ENCODE assay signal across 9 cellular contexts in genomic region chr22:37126882-37127281, GRCh38. TPM values are rescaled to one million over a fixed set of nuclear protein-coding genes. Genes with fewer than 3 reads are reported as not detected.
DNase-seq lines count a peak whose midpoint lies in the region; ATAC-seq and TF ChIP-seq lines count a peak whose summit lies in the region.
"Had no signal": no experiment of that assay in that cellular context is flagged by ENCODE, and none has a peak within 500 bp of the region (broad histone marks: within the 10 kb centered on the region; RNA-seq: fewer than 3 reads in every experiment).

No MANE protein-coding gene starts in this region.

- no peaks in the 10 kb centered on the region for H3K36me3 Mint-ChIP-seq in endodermal cell (ENCODE audit: low read depth)

- CTCF ChIA-PET in SK-N-SH (lab: Yijun Ruan, JAX): interaction anchor here (0.8 to 1.9 kb wide), 6 partner anchors 12 to 73 kb away, joined by 3 to 5 read pairs (median 4); no protein-coding TSS in a partner anchor

- POLR2A ChIA-PET in SK-N-SH (lab: Yijun Ruan, JAX): no interaction called here

- H3K4me1 ChIP-seq in SK-N-SH (ENCODE audit: control insufficient read depth in 1 of 2, insufficient read depth in 2 of 2, low read depth in 1 of 2, low read length in 1 of 2) (peaks cover 3 to 6% of the 10 kb centered on the region in 2 experiments; a peak in 2 of 4 replicates), endodermal cell (ENCODE audit: control insufficient read depth, insufficient read depth, low read length) (peaks cover 15% of the 10 kb centered on the region)

- peak; percentile 27 for DNase-seq in activated naive CD4-positive, alpha-beta T cell treated with Interleukin-2 at 50 U/mL for 16 hours
- DNase-seq in activated naive CD4-positive, alpha-beta T cell treated with anti-CD3 and anti-CD28 coated beads, Interleukin-2, amount 50 U/mL, for 16 hours: no peak
- DNase-seq in SK-N-SH: peak; percentile 58
- DNase-seq in endodermal cell: peak; percentile 77
- peak; percentile 44 to 56 for DNase-seq in stimulated activated naive CD8-positive, alpha-beta T cell treated with anti-CD3 and anti-CD28 coated beads, Interleukin-15, amount 100 ng/mL, for 72 hours
- DNase-seq in GOT3 (lab: John Stamatoyannopoulos, UW): no peak
- no peak for DNase-seq in activated gamma-delta T cell (lab: John Stamatoyannopoulos, UW)
- no peak for DNase-seq in GM03348 (ENCODE audit: low spot score)
- DNase-seq: activated gamma-delta T cell treated with Interleukin-2 at 50 U/mL for 16 hours had no signal

- H3F3A ChIP-seq in SK-N-SH (replicated peaks; ENCODE audit: insufficient read depth): no peaks in the 10 kb centered on the region

- H3K9me3 Mint-ChIP-seq in endodermal cell: no peaks in the 10 kb centered on the region
- H3K9me3 Mint-ChIP-seq in stimulated activated naive CD8-positive, alpha-beta T cell treated with anti-CD3 and anti-CD28 coated beads, Interleukin-15, amount 100 ng/mL, for 72 hours: no peaks in the 10 kb centered on the region

- H3K9ac ChIP-seq in SK-N-SH: no peak overlapping the region
- H3K9ac ChIP-seq in endodermal cell (ENCODE audit: extremely low read depth, low read length, poor library complexity, severe bottlenecking): no peak overlapping the region

- peaks cover 29% of the 10 kb centered on the region for H3K4me1 Mint-ChIP-seq in endodermal cell
- H3K4me1 Mint-ChIP-seq in stimulated activated naive CD8-positive, alpha-beta T cell treated with anti-CD3 and anti-CD28 coated beads, Interleukin-15, amount 100 ng/mL, for 72 hours: peaks cover 92% of the 10 kb centered on the region

- no peaks in the 10 kb centered on the region for H3K79me2 ChIP-seq in SK-N-SH (ENCODE audit: insufficient read depth)

- TF ChIP-seq EP300 in SK-N-SH (IDR thresholded peaks at IDR 0.05; ENCODE audit: borderline replicate concordance in 1 of 2, low read depth in 1 of 2, low read length in 1 of 2): no peak

- H2AFZ ChIP-seq in SK-N-SH (ENCODE audit: low read depth): no peak overlapping the region

- no peak overlapping the region for H3K27ac ChIP-seq in SK-N-SH (ENCODE audit: low read depth in 2 of 2, low read length in 1 of 2)
- H3K27ac ChIP-seq in endodermal cell (ENCODE audit: low read depth, low read length): no peak overlapping the region

- no peak for ATAC-seq in stimulated activated naive CD8-positive, alpha-beta T cell treated with anti-CD3 and anti-CD28 coated beads, Interleukin-15, amount 100 ng/mL, for 72 hours

- H3K36me3 ChIP-seq in SK-N-SH (replicated peaks in 1 of 2; ENCODE audit: control insufficient read depth in 1 of 2, insufficient read depth in 2 of 2, low read length in 1 of 2) (no peaks in the 10 kb centered on the region), endodermal cell (ENCODE audit: control insufficient read depth, insufficient read depth, low read length) (no peaks in the 10 kb centered on the region)

- H3K27me3 Mint-ChIP-seq in endodermal cell (ENCODE audit: insufficient read depth): no peaks in the 10 kb centered on the region
- no peaks in the 10 kb centered on the region for H3K27me3 Mint-ChIP-seq in stimulated activated naive CD8-positive, alpha-beta T cell treated with anti-CD3 and anti-CD28 coated beads, Interleukin-15, amount 100 ng/mL, for 72 hours

- H3K4me3 ChIP-seq in SK-N-SH (ENCODE audit: low read depth in 2 of 2, low read length in 1 of 2) (no peak overlapping the region), endodermal cell (ENCODE audit: low read length) (no peak overlapping the region)

- WGBS in SK-N-SH (ENCODE audit: low lambda C conversion rate): 97% methylated on average over 3 of the region's 5 CpGs
- WGBS in endodermal cell (ENCODE audit: insufficient coverage in 1 of 2, insufficient read length in 1 of 2), 2 experiments: 76 to 91% methylated on average over 5 of the region's 5 CpGs

- H3K4me2 ChIP-seq in SK-N-SH: no peak overlapping the region

- H3K9me2 ChIP-seq in SK-N-SH: no peaks in the 10 kb centered on the region

- peak; percentile 37 for TF ChIP-seq CTCF in SK-N-SH (IDR thresholded peaks at IDR 0.05)
- peak; percentile 82 for TF ChIP-seq CTCF in endodermal cell (conservative IDR thresholded peaks at IDR 0.05)

- H3K27me3 ChIP-seq in SK-N-SH (ENCODE audit: insufficient read depth) (no peaks in the 10 kb centered on the region), endodermal cell (ENCODE audit: control insufficient read depth, insufficient read depth, low read length, poor library complexity, severe bottlenecking) (no peaks in the 10 kb centered on the region)

- H3K4me3 Mint-ChIP-seq in endodermal cell: no peak overlapping the region
- peak overlapping the region in 1 of 2 donors; percentile 8 for H3K4me3 Mint-ChIP-seq in stimulated activated naive CD8-positive, alpha-beta T cell treated with anti-CD3 and anti-CD28 coated beads, Interleukin-15, amount 100 ng/mL, for 72 hours

- no peaks in the 10 kb centered on the region for H4K20me1 ChIP-seq in SK-N-SH (ENCODE audit: insufficient read depth)

- H3K9me3 ChIP-seq in SK-N-SH (no peaks in the 10 kb centered on the region), endodermal cell (ENCODE audit: control insufficient read depth, low read length) (no peaks in the 10 kb centered on the region)

- peak; percentile 36; the same call in 1 of the 2 replicates for TF ChIP-seq RAD21 in SK-N-SH (IDR thresholded peaks at IDR 0.05; ENCODE audit: low read length)

- H3K27ac Mint-ChIP-seq in endodermal cell: no peak overlapping the region
- peak overlapping the region; percentile 76 to 82 for H3K27ac Mint-ChIP-seq in stimulated activated naive CD8-positive, alpha-beta T cell treated with anti-CD3 and anti-CD28 coated beads, Interleukin-15, amount 100 ng/mL, for 72 hours

TF ChIP-seq in SK-N-SH, 30 proteins besides CTCF, POLR2A, EP300 and RAD21 (continues in another document):
- no peak for TF ChIP-seq PBX3 (IDR thresholded peaks at IDR 0.05)
- TF ChIP-seq SMC3 (IDR thresholded peaks at IDR 0.05; ENCODE audit: low read depth, low read length): no peak
- no peak for TF ChIP-seq ZBTB33 (IDR thresholded peaks at IDR 0.05; ENCODE audit: borderline replicate concordance, low read depth)
- TF ChIP-seq GABPA (IDR thresholded peaks at IDR 0.05; ENCODE audit: low read depth): no peak
- TF ChIP-seq MAX (IDR thresholded peaks at IDR 0.05; ENCODE audit: low read depth): no peak
- no peak for TF ChIP-seq USF2 (IDR thresholded peaks at IDR 0.05; ENCODE audit: borderline replicate concordance, low read depth, low read length)
- no peak for TF ChIP-seq USF1 (IDR thresholded peaks at IDR 0.05; ENCODE audit: borderline replicate concordance, low read depth)
- no peak for TF ChIP-seq RXRA (IDR thresholded peaks at IDR 0.05; ENCODE audit: borderline replicate concordance, low read depth)

RNA-seq across cellular contexts. Expression of gene TMPRSS6, which starts 17.4 kb away (rescaled TPM):
- polyA plus RNA-seq in SK-N-SH (2012; rRNA removed): not detected in 2 replicates
- 0.01 TPM in 1 of 2 replicates, not detected in the other for polyA plus RNA-seq in SK-N-SH (2012; cell fraction: cytosol; rRNA removed)
- polyA plus RNA-seq in SK-N-SH (2012; cell fraction: nucleus; rRNA removed): not detected in 2 replicates
- total RNA-seq in endodermal cell: under 1 TPM; 0.22 to 0.31 TPM
- not detected for polyA plus RNA-seq in endodermal cell (2013, experiment 1 of 2)
- not detected for polyA plus RNA-seq in endodermal cell (2013, experiment 2 of 2)

RNA-seq across cellular contexts. Expression of gene IL2RB, which starts 22.8 kb away (rescaled TPM):
- polyA plus RNA-seq in SK-N-SH (2012; rRNA removed): 0.33 and 0.39 TPM in 2 replicates
- 0.18 and 0.42 TPM in 2 replicates for polyA plus RNA-seq in SK-N-SH (2012; cell fraction: cytosol; rRNA removed)
- polyA plus RNA-seq in SK-N-SH (2012; cell fraction: nucleus; rRNA removed): 0.42 and 0.60 TPM in 2 replicates
- total RNA-seq in endodermal cell: under 1 TPM; 0.15 to 0.42 TPM
- polyA plus RNA-seq in endodermal cell (2013, experiment 1 of 2): 1.1 TPM
- 1.5 TPM for polyA plus RNA-seq in endodermal cell (2013, experiment 2 of 2)

Comparison
In these comparisons a context has a peak if more than half of its experiments do, and no peak if none do; other contexts are left out.
1. DNase-seq: peak in activated naive CD4-positive, alpha-beta T cell treated with Interleukin-2 at 50 U/mL for 16 hours (single experiment), SK-N-SH (single experiment), endodermal cell (single experiment) and stimulated activated naive CD8-positive, alpha-beta T cell treated with anti-CD3 and anti-CD28 coated beads, Interleukin-15, amount 100 ng/mL, for 72 hours (2 of 2); none in activated naive CD4-positive, alpha-beta T cell treated with anti-CD3 and anti-CD28 coated beads, Interleukin-2, amount 50 U/mL, for 16 hours (single experiment), GOT3 (single experiment), activated gamma-delta T cell (single experiment) and GM03348 (single experiment).